In genomic region chr11:121422675-121423074, GRCh38 we compare ENCODE assay signal across 16 cellular contexts. TPM values are rescaled to one million over a fixed set of nuclear protein-coding genes. Genes with fewer than 3 reads are reported as not detected.
A peak's percentile ranks its signal among the peaks of the same experiment; 100 is the strongest.
DNase-seq lines count a peak whose midpoint lies in the region; ATAC-seq and TF ChIP-seq lines count a peak whose summit lies in the region.
"Had no signal": no experiment of that assay in that cellular context is flagged by ENCODE, and none has a peak within 500 bp of the region (broad histone marks: within the 10 kb centered on the region; RNA-seq: fewer than 3 reads in every experiment).

No MANE protein-coding gene starts in this region.

- TF ChIP-seq CTCF in OCI-LY1 (IDR thresholded peaks at IDR 0.05; ENCODE audit: low read length): no peak
- TF ChIP-seq CTCF in tibial nerve (IDR thresholded peaks at IDR 0.05): no peak
- TF ChIP-seq CTCF in H9 (conservative IDR thresholded peaks at IDR 0.05): no peak

- peak overlapping the region; percentile 63 for H3K27ac ChIP-seq in OCI-LY1 (ENCODE audit: low read depth, low read length, poor library complexity, severe bottlenecking)
- H3K27ac ChIP-seq in tibial nerve: no peak overlapping the region
- H3K27ac ChIP-seq in H9 (ENCODE audit: insufficient read length, low read depth, low read length): no peak overlapping the region
- H3K27ac ChIP-seq: heart right ventricle, KMS-11, SJCRH30, VCaP had no signal

- no peak overlapping the region for H3K18ac ChIP-seq in H9 (ENCODE audit: insufficient read length, low read depth, low read length)

- no peak overlapping the region for H3K4me3 ChIP-seq in OCI-LY1 (ENCODE audit: low read depth, low read length, poor library complexity, severe bottlenecking)
- no peak overlapping the region for H3K4me3 ChIP-seq in tibial nerve
- H3K4me3 ChIP-seq: heart right ventricle, SJCRH30 had no signal

- H3K27me3 ChIP-seq in OCI-LY1 (ENCODE audit: insufficient read depth, low read length) (no peaks in the 10 kb centered on the region), tibial nerve (peaks cover 0 to 4% of the 10 kb centered on the region in 2 donors), H9 (ENCODE audit: insufficient read depth, low read length) (no peaks in the 10 kb centered on the region)
- H3K27me3 ChIP-seq: SJCRH30 had no signal

- H2BK5ac ChIP-seq in H9 (ENCODE audit: insufficient read length, low read length): no peak overlapping the region

- peak overlapping the region; percentile 11 for H3K4me3 Mint-ChIP-seq in stimulated activated naive CD8-positive, alpha-beta T cell treated with anti-CD3 and anti-CD28 coated beads, Interleukin-15, Interleukin-2, amounts not matched to agents 100 ng/mL and 50 ng/mL, for 24 hours
- H3K4me3 Mint-ChIP-seq in stimulated activated naive CD8-positive, alpha-beta T cell treated with anti-CD3 and anti-CD28 coated beads, Interleukin-15, amount 100 ng/mL, for 72 hours: peak overlapping the region in 1 of 2 donors; percentile 10
- no peak overlapping the region for H3K4me3 Mint-ChIP-seq in H9

- H4K20me1 ChIP-seq in OCI-LY1 (ENCODE audit: insufficient read depth, low read length) (no peaks in the 10 kb centered on the region), H9 (ENCODE audit: control insufficient read depth, insufficient read depth, insufficient read length) (no peaks in the 10 kb centered on the region)

- H3K9me2 ChIP-seq in OCI-LY1 (ENCODE audit: low read depth, low read length): no peaks in the 10 kb centered on the region

- no peak overlapping the region for H3K56ac ChIP-seq in H9 (ENCODE audit: insufficient read length, low read depth, low read length)

- H3K4me1 Mint-ChIP-seq in stimulated activated naive CD8-positive, alpha-beta T cell treated with anti-CD3 and anti-CD28 coated beads, Interleukin-15, Interleukin-2, amounts not matched to agents 100 ng/mL and 50 ng/mL, for 24 hours (ENCODE audit: low read depth): peaks cover 70% of the 10 kb centered on the region
- peaks cover 66% of the 10 kb centered on the region for H3K4me1 Mint-ChIP-seq in stimulated activated naive CD8-positive, alpha-beta T cell treated with anti-CD3 and anti-CD28 coated beads, Interleukin-15, amount 100 ng/mL, for 72 hours
- H3K4me1 Mint-ChIP-seq in H9: peaks cover 28 to 41% of the 10 kb centered on the region in 2 experiments

- no peak for DNase-seq in stimulated activated naive CD8-positive, alpha-beta T cell treated with anti-CD3 and anti-CD28 coated beads, Interleukin-15, amount 100 ng/mL, for 72 hours
- no peak for DNase-seq in tibial nerve (ENCODE audit: low spot score in 2 of 2)
- DNase-seq in H9: no peak
- DNase-seq: DMS79 treated with DMSO at 0.1 percent for 48 hours; heart right ventricle; NCI-H2081 treated with DMSO at 0.1 percent for 48 hours; NK-92 treated with Interleukin-12 subunit alpha and Interleukin-12 subunit beta, amount 100 ng/mL, for 24 hours; SJCRH30 had no signal

- no peak overlapping the region for H2BK120ac ChIP-seq in H9 (ENCODE audit: low read depth, low read length, poor library complexity, severe bottlenecking)

- H4K8ac ChIP-seq in H9 (replicated peaks; ENCODE audit: insufficient read length, low read depth, low read length): no peak overlapping the region

- H2BK15ac ChIP-seq in H9 (ENCODE audit: low read depth, low read length): no peak overlapping the region

- peaks cover 5% of the 10 kb centered on the region for H3K23me2 ChIP-seq in H9 (ENCODE audit: insufficient read length, low read depth, low read length, poor library complexity, severe bottlenecking)

- H3K9me3 ChIP-seq in OCI-LY1 (ENCODE audit: low read length) (no peaks in the 10 kb centered on the region), tibial nerve (no peaks in the 10 kb centered on the region), H9 (ENCODE audit: control insufficient read depth, low read depth, low read length) (no peaks in the 10 kb centered on the region)
- H3K9me3 ChIP-seq: heart right ventricle, SJCRH30 had no signal

- H3K79me2 ChIP-seq in OCI-LY1 (ENCODE audit: insufficient read depth, low read length): no peaks in the 10 kb centered on the region
- H3K79me2 ChIP-seq in H9 (ENCODE audit: insufficient read depth, low read length): no peaks in the 10 kb centered on the region; the same call in 1 of the 2 replicates

- H2BK20ac ChIP-seq in H9 (ENCODE audit: low read depth, low read length, poor library complexity, severe bottlenecking): no peak overlapping the region

- WGBS in tibial nerve, 2 donors: 59 to 65% methylated on average over 4 of the region's 4 CpGs
- no CpG with 5 or more reads among the region's 4 CpGs for WGBS in H9 (ENCODE audit: extremely low coverage, insufficient read length, low lambda C conversion rate)

- no peak overlapping the region for H4K91ac ChIP-seq in H9 (ENCODE audit: insufficient read length, low read depth, low read length)

- no peaks in the 10 kb centered on the region for H3F3A ChIP-seq in OCI-LY1 (ENCODE audit: insufficient read depth, low read length)

- ATAC-seq in stimulated activated naive CD8-positive, alpha-beta T cell treated with anti-CD3 and anti-CD28 coated beads, Interleukin-15, amount 100 ng/mL, for 72 hours: no peak
- peak; percentile 37 for ATAC-seq in GM21737 (IDR thresholded peaks at IDR 0.05; ENCODE audit: unreplicated experiment)
- no peak for ATAC-seq in GM18858 (IDR thresholded peaks at IDR 0.05; ENCODE audit: unreplicated experiment)
- no peak for ATAC-seq in HG03039 (IDR thresholded peaks at IDR 0.05; ENCODE audit: unreplicated experiment)
- ATAC-seq: esophagus mucosa, heart right ventricle had no signal

- H3K27ac Mint-ChIP-seq in stimulated activated naive CD8-positive, alpha-beta T cell treated with anti-CD3 and anti-CD28 coated beads, Interleukin-15, Interleukin-2, amounts not matched to agents 100 ng/mL and 50 ng/mL, for 24 hours: peak overlapping the region; percentile 13
- no peak overlapping the region for H3K27ac Mint-ChIP-seq in stimulated activated naive CD8-positive, alpha-beta T cell treated with anti-CD3 and anti-CD28 coated beads, Interleukin-15, amount 100 ng/mL, for 72 hours
- H3K27ac Mint-ChIP-seq in H9: no peak overlapping the region

- H3K36me3 ChIP-seq in OCI-LY1 (ENCODE audit: insufficient read depth, low read length): no peaks in the 10 kb centered on the region
- H3K36me3 ChIP-seq in tibial nerve: no peaks in the 10 kb centered on the region
- H3K36me3 ChIP-seq: heart right ventricle, SJCRH30 had no signal

- no peak for TF ChIP-seq EP300 in tibial nerve (IDR thresholded peaks at IDR 0.05)

- H3K4ac ChIP-seq in H9 (ENCODE audit: low read depth, low read length): no peak overlapping the region

- no peak overlapping the region for H2AK5ac ChIP-seq in H9 (ENCODE audit: insufficient read length, low read length)

- H3K27me3 Mint-ChIP-seq in stimulated activated naive CD8-positive, alpha-beta T cell treated with anti-CD3 and anti-CD28 coated beads, Interleukin-15, Interleukin-2, amounts not matched to agents 100 ng/mL and 50 ng/mL, for 24 hours: no peaks in the 10 kb centered on the region
- no peaks in the 10 kb centered on the region for H3K27me3 Mint-ChIP-seq in stimulated activated naive CD8-positive, alpha-beta T cell treated with anti-CD3 and anti-CD28 coated beads, Interleukin-15, amount 100 ng/mL, for 72 hours
- peaks cover 15% of the 10 kb centered on the region for H3K27me3 Mint-ChIP-seq in H9 (ENCODE audit: low read depth)

- H4K5ac ChIP-seq in H9 (ENCODE audit: insufficient read length, low read depth, low read length): no peak overlapping the region

- TF ChIP-seq POLR2A in tibial nerve (IDR thresholded peaks at IDR 0.05): no peak

- H2AFZ ChIP-seq in OCI-LY1 (ENCODE audit: low read length) (no peak overlapping the region), H9 (ENCODE audit: low read length) (no peak overlapping the region)

- H3K4me1 ChIP-seq in OCI-LY1 (ENCODE audit: insufficient read depth, low read length, severe bottlenecking) (peaks cover 70% of the 10 kb centered on the region), tibial nerve (peaks cover 0 to 19% (median 5%) of the 10 kb centered on the region in 4 donors), H9 (ENCODE audit: insufficient read depth, low read length) (peaks cover 8% of the 10 kb centered on the region; the same call in 1 of the 2 replicates)

- H2BK12ac ChIP-seq in H9 (ENCODE audit: insufficient read length, low read depth, low read length): no peak overlapping the region

- no peaks in the 10 kb centered on the region for H3K36me3 Mint-ChIP-seq in stimulated activated naive CD8-positive, alpha-beta T cell treated with anti-CD3 and anti-CD28 coated beads, Interleukin-15, Interleukin-2, amounts not matched to agents 100 ng/mL and 50 ng/mL, for 24 hours (ENCODE audit: low read depth)
- H3K36me3 Mint-ChIP-seq in H9 (ENCODE audit: insufficient read depth in 1 of 3, low read depth in 3 of 3): peaks cover 6 to 17% (median 8%) of the 10 kb centered on the region in 3 experiments

- no peaks in the 10 kb centered on the region for H3K79me1 ChIP-seq in H9 (ENCODE audit: insufficient read depth, low read depth, low read length, poor library complexity, severe bottlenecking)

- no peaks in the 10 kb centered on the region for H3K9me3 Mint-ChIP-seq in stimulated activated naive CD8-positive, alpha-beta T cell treated with anti-CD3 and anti-CD28 coated beads, Interleukin-15, Interleukin-2, amounts not matched to agents 100 ng/mL and 50 ng/mL, for 24 hours
- H3K9me3 Mint-ChIP-seq in stimulated activated naive CD8-positive, alpha-beta T cell treated with anti-CD3 and anti-CD28 coated beads, Interleukin-15, amount 100 ng/mL, for 72 hours: peaks cover 7 to 9% of the 10 kb centered on the region in 2 donors
- peaks cover 9 to 10% of the 10 kb centered on the region in 2 experiments for H3K9me3 Mint-ChIP-seq in H9

- H3K9ac ChIP-seq in OCI-LY1 (ENCODE audit: low read length) (no peak overlapping the region), H9 (ENCODE audit: extremely low read depth, insufficient read length, low read length) (no peak overlapping the region)
- H3K9ac ChIP-seq: KMS-11 had no signal

- H3K4me2 ChIP-seq in OCI-LY1 (ENCODE audit: low read length) (peak overlapping the region; percentile 54), H9 (ENCODE audit: insufficient read depth, insufficient read length, low read length) (no peak overlapping the region)
- H3K4me2 ChIP-seq: KMS-11 had no signal

- H3T11ph ChIP-seq in H9 (ENCODE audit: low read length): no peak overlapping the region

- H3K23ac ChIP-seq in H9 (ENCODE audit: insufficient read length, low read depth, low read length): no peak overlapping the region

- H3K14ac ChIP-seq in H9 (ENCODE audit: insufficient read depth, low read length): no peak overlapping the region

RNA-seq across cellular contexts. Expression of gene SORL1, which starts 29.4 kb away (rescaled TPM):
- 10 to 100 TPM in 2 of 4 donors, 1 to 10 TPM in 2; 7.3 to 18.8 (median 12.3) TPM for total RNA-seq in tibial nerve
- 64.4 and 68.3 TPM in 2 replicates for total RNA-seq in H9 (2021)
